ENCODE assay signal across 8 cellular contexts in the genomic region with DNA sequence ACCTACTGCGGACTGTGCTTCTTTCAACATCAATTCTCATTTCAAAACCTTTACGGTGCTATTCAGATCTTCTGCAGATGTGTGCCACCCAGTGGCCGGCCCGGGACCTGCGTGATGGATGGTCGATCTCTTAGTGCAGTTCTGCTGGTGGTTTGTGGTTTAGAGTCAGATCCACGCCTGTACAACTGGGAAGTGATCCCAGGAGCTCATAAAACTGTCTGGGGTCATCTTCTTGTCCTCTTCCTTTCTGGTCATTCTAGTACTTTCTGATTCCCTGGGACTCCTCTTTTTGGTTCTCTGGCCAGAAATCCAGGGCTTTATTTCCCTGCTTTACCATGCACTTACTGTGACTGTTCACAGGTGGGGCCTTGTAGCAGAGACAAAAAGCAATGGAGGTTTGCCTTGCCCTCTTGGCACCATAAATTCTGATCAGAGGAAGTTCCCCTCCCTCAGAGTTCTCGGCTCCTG. TPM values are rescaled to one million over a fixed set of nuclear protein-coding genes. Genes with fewer than 3 reads are reported as not detected.
A peak's percentile ranks its signal among the peaks of the same experiment; 100 is the strongest.
DNase-seq lines count a peak whose midpoint lies in the region; ATAC-seq, FAIRE-seq and TF ChIP-seq lines count a peak whose summit lies in the region.

No MANE protein-coding gene starts in this region.

- no peaks in the 10 kb centered on the region for H3K4me1 ChIP-seq in Caco-2
- peaks cover 0 to 2% of the 10 kb centered on the region in 2 experiments; a peak in 1 of 4 replicates for H3K4me1 ChIP-seq in SK-N-SH (ENCODE audit: control insufficient read depth in 1 of 2, insufficient read depth in 2 of 2, low read depth in 1 of 2, low read length in 1 of 2)
- no peaks in the 10 kb centered on the region for H3K4me1 ChIP-seq in trophoblast cell (ENCODE audit: control insufficient read depth in 1 of 2, insufficient read depth in 2 of 2, low read length in 2 of 2)

- no peaks in the 10 kb centered on the region for H4K20me1 ChIP-seq in SK-N-SH (ENCODE audit: insufficient read depth)

- H3K27me3 Mint-ChIP-seq in Caco-2 (ENCODE audit: insufficient read depth, unreplicated experiment) (no peaks in the 10 kb centered on the region), type B pancreatic cell (peaks cover 4% of the 10 kb centered on the region)

- H3K27me3 ChIP-seq in Caco-2 (replicated peaks; ENCODE audit: control insufficient read depth, insufficient read depth, low read length) (no peaks in the 10 kb centered on the region), SK-N-SH (ENCODE audit: insufficient read depth) (no peaks in the 10 kb centered on the region), trophoblast cell (ENCODE audit: insufficient read depth, low read length) (no peaks in the 10 kb centered on the region)

- no peak overlapping the region for H3K4me3 Mint-ChIP-seq in Caco-2 (ENCODE audit: unreplicated experiment)
- no peak overlapping the region for H3K4me3 Mint-ChIP-seq in type B pancreatic cell

- H2AFZ ChIP-seq in SK-N-SH (ENCODE audit: low read depth) (no peak overlapping the region; the same call in 1 of the 2 replicates), trophoblast cell (ENCODE audit: insufficient read depth, low read length, poor library complexity) (no peak overlapping the region)

- H3K4ac ChIP-seq in trophoblast cell (ENCODE audit: low read depth, low read length): no peak overlapping the region

- TF ChIP-seq EP300 in SK-N-SH (IDR thresholded peaks at IDR 0.05; ENCODE audit: borderline replicate concordance in 1 of 2, low read depth in 1 of 2, low read length in 1 of 2): no peak

- TF ChIP-seq CTCF in Caco-2 (IDR thresholded peaks at IDR 0.05; ENCODE audit: insufficient read depth in 1 of 2, low read depth in 1 of 2, low read length in 1 of 2, severe bottlenecking in 1 of 2, unreplicated experiment in 1 of 2) (peak; percentile 84 to 95), SK-N-SH (IDR thresholded peaks at IDR 0.05) (peak; percentile 98), type B pancreatic cell (conservative IDR thresholded peaks at IDR 0.05) (peak; percentile 93)

- H4K91ac ChIP-seq in trophoblast cell (ENCODE audit: low read depth, low read length): no peak overlapping the region

- H3K36me3 ChIP-seq in Caco-2 (ENCODE audit: control insufficient read depth, insufficient read depth, low read length) (no peaks in the 10 kb centered on the region), SK-N-SH (replicated peaks in 1 of 2; ENCODE audit: control insufficient read depth in 1 of 2, insufficient read depth in 2 of 2, low read length in 1 of 2) (no peaks in the 10 kb centered on the region), trophoblast cell (ENCODE audit: control insufficient read depth in 1 of 2, insufficient read depth in 2 of 2, low read length in 2 of 2) (no peaks in the 10 kb centered on the region)

- H3K4me2 ChIP-seq in SK-N-SH (no peak overlapping the region), trophoblast cell (ENCODE audit: low read length) (no peak overlapping the region)

- H3K79me1 ChIP-seq in trophoblast cell (ENCODE audit: low read length): no peaks in the 10 kb centered on the region

- no peak overlapping the region for H3K23ac ChIP-seq in trophoblast cell (ENCODE audit: low read length)

- no peak overlapping the region for H4K8ac ChIP-seq in trophoblast cell (ENCODE audit: low read depth, low read length)

- WGBS in SK-N-SH (ENCODE audit: low lambda C conversion rate): 17% methylated on average over 8 of the region's 8 CpGs
- no CpG with 5 or more reads among the region's 8 CpGs for WGBS in trophoblast cell (ENCODE audit: extremely low coverage, insufficient coverage, insufficient read length)

- peak; percentile 89 for TF ChIP-seq RAD21 in SK-N-SH (IDR thresholded peaks at IDR 0.05; ENCODE audit: low read length)

- no peak for FAIRE-seq in frontal cortex (lab: Jason Lieb, UNC)

- H3K27ac Mint-ChIP-seq in Caco-2 (ENCODE audit: unreplicated experiment): no peak overlapping the region
- H3K27ac Mint-ChIP-seq in type B pancreatic cell: no peak overlapping the region

- CTCF ChIA-PET in Caco-2 (lab: Charles Lee): interaction anchor here (0.9 to 1.4 kb wide), 3 partner anchors 11 to 95 kb away, joined by 3 to 6 read pairs (median 4); no protein-coding TSS in a partner anchor
- CTCF ChIA-PET in SK-N-SH (lab: Yijun Ruan, JAX): interaction anchor here (0.6 to 5.3 kb wide), 40 partner anchors 8 to 346 kb away, joined by 3 to 68 read pairs (median 4); a partner anchor contains a TSS

- H3K79me2 ChIP-seq in SK-N-SH (ENCODE audit: insufficient read depth) (no peaks in the 10 kb centered on the region), trophoblast cell (ENCODE audit: control insufficient read depth, insufficient read depth, low read length, poor library complexity) (no peaks in the 10 kb centered on the region)

- H3K18ac ChIP-seq in trophoblast cell (ENCODE audit: low read length): no peak overlapping the region

- peaks cover 6% of the 10 kb centered on the region for H3F3A ChIP-seq in SK-N-SH (replicated peaks; ENCODE audit: insufficient read depth)

- H3K9me3 Mint-ChIP-seq in Caco-2 (ENCODE audit: unreplicated experiment): no peaks in the 10 kb centered on the region
- H3K9me3 Mint-ChIP-seq in type B pancreatic cell: no peaks in the 10 kb centered on the region

- H2AK5ac ChIP-seq in trophoblast cell (ENCODE audit: low read length): no peak overlapping the region

- H2BK12ac ChIP-seq in trophoblast cell (ENCODE audit: low read length): no peak overlapping the region

- peak; percentile 76 for ATAC-seq in GM21737 (IDR thresholded peaks at IDR 0.05; ENCODE audit: unreplicated experiment)

- H3K27ac ChIP-seq in SK-N-SH (ENCODE audit: low read depth in 2 of 2, low read length in 1 of 2): no peak overlapping the region
- H3K27ac ChIP-seq in trophoblast cell (ENCODE audit: low read depth, low read length): no peak overlapping the region

- no peak overlapping the region for H4K12ac ChIP-seq in trophoblast cell (ENCODE audit: low read depth, low read length)

- H3K4me3 ChIP-seq in Caco-2 (ENCODE audit: low read depth, low read length) (no peak overlapping the region), SK-N-SH (ENCODE audit: low read depth in 2 of 2, low read length in 1 of 2) (peak overlapping the region in 1 of 2 experiments; percentile 16; a peak in 1 of 4 replicates), trophoblast cell (ENCODE audit: low read depth, low read length) (no peak overlapping the region)

- H3K36me3 Mint-ChIP-seq in Caco-2 (ENCODE audit: insufficient read depth, unreplicated experiment) (no peaks in the 10 kb centered on the region), type B pancreatic cell (no peaks in the 10 kb centered on the region)

- H3K9me3 ChIP-seq in Caco-2: no peaks in the 10 kb centered on the region
- H3K9me3 ChIP-seq in SK-N-SH: no peaks in the 10 kb centered on the region
- H3K9me3 ChIP-seq in trophoblast cell (ENCODE audit: insufficient read depth, low read depth, low read length): no peaks in the 10 kb centered on the region

- no peak overlapping the region for H3K14ac ChIP-seq in trophoblast cell (ENCODE audit: low read length)

- H3K9ac ChIP-seq in SK-N-SH (no peak overlapping the region), trophoblast cell (ENCODE audit: low read length) (no peak overlapping the region)

- no peak overlapping the region for H2BK120ac ChIP-seq in trophoblast cell (ENCODE audit: insufficient read depth, low read length, poor library complexity)

- POLR2A ChIA-PET in Caco-2 (lab: Charles Lee) (no interaction called here), SK-N-SH (lab: Yijun Ruan, JAX) (no interaction called here)

- H3K4me1 Mint-ChIP-seq in Caco-2 (ENCODE audit: low read depth, unreplicated experiment) (peaks cover 13% of the 10 kb centered on the region), type B pancreatic cell (ENCODE audit: unreplicated experiment) (peaks cover 5% of the 10 kb centered on the region)

- H2BK5ac ChIP-seq in trophoblast cell (ENCODE audit: low read depth, low read length, poor library complexity): no peak overlapping the region

- intact Hi-C loops in Caco-2 (cut with micrococcal nuclease; ENCODE audit: unreplicated experiment): loop anchor here (1.0 to 2.0 kb wide), 3 partner anchors 85 to 379 kb away; a partner anchor contains a TSS

- no peaks in the 10 kb centered on the region for H3K9me2 ChIP-seq in SK-N-SH

- no TSS peak for BruUV-seq in Caco-2 (replicated peaks; lab: Mats Ljungman, UMichigan)

- peak; percentile 85 to 91 for DNase-seq in Caco-2
- peak; percentile 71 for DNase-seq in NCI-H1105 treated with DMSO at 0.1 percent for 48 hours (lab: John Stamatoyannopoulos, UW)
- DNase-seq in SK-N-SH: peak; percentile 84
- DNase-seq in activated naive CD4-positive, alpha-beta T cell (lab: John Stamatoyannopoulos, UW): peak; percentile 30 to 79 (median 66)
- peak; percentile 34 to 71 for DNase-seq in frontal cortex (ENCODE audit: low spot score in 2 of 2)
- DNase-seq in trophoblast cell: peak; percentile 87 to 94
- no peak for DNase-seq in type B pancreatic cell (ENCODE audit: extremely low spot score, unreplicated experiment)

TF ChIP-seq in SK-N-SH, 30 proteins besides CTCF, POLR2A, EP300 and RAD21 (continues in another document):
- TF ChIP-seq RXRA (IDR thresholded peaks at IDR 0.05; ENCODE audit: borderline replicate concordance, low read depth) (no peak), NRF1 (IDR thresholded peaks at IDR 0.05; ENCODE audit: low read depth, low read length) (peak; percentile 12; the same call in 1 of the 2 replicates), SMC3 (IDR thresholded peaks at IDR 0.05; ENCODE audit: low read depth, low read length) (peak; percentile 90), TAF1 (IDR thresholded peaks at IDR 0.05; ENCODE audit: borderline replicate concordance, low read depth, low read length) (no peak), CHD2 (IDR thresholded peaks at IDR 0.05; ENCODE audit: low read length, partially characterized antibody) (peak; percentile 45), MXI1 (IDR thresholded peaks at IDR 0.05; ENCODE audit: low read depth, low read length) (0 out of 2 replicates have a peak, but pooled peaks have one; percentile 33)
- TF ChIP-seq, protein P1, sequence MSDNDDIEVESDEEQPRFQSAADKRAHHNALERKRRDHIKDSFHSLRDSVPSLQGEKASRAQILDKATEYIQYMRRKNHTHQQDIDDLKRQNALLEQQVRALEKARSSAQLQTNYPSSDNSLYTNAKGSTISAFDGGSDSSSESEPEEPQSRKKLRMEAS (IDR thresholded peaks at IDR 0.05; ENCODE audit: low read depth): no peak

RNA-seq across cellular contexts. Expression of a gene that starts 15.8 kb away (rescaled TPM):
- 61.3 and 68.9 TPM in 2 replicates for total RNA-seq in Caco-2 (2022)
- polyA plus RNA-seq in SK-N-SH (2012; rRNA removed): 4.4 and 6.2 TPM in 2 replicates
- 6.4 and 6.6 TPM in 2 replicates for polyA plus RNA-seq in SK-N-SH (2012; cell fraction: cytosol; rRNA removed)
- polyA plus RNA-seq in SK-N-SH (2012; cell fraction: nucleus; rRNA removed): 5.9 and 8.4 TPM in 2 replicates
- total RNA-seq in frontal cortex: 63.6 TPM
- polyA plus RNA-seq in trophoblast cell (2013): 13.7 and 14.1 TPM in 2 replicates
- 38.8 and 44.9 TPM in 2 replicates for total RNA-seq in type B pancreatic cell (ENCODE audit: low replicate concordance)

RNA-seq across cellular contexts. Expression of a gene that starts 16.4 kb away (rescaled TPM):
- total RNA-seq in Caco-2 (2022): 0.09 and 0.18 TPM in 2 replicates
- polyA plus RNA-seq in SK-N-SH (2012; rRNA removed): 0.10 and 0.31 TPM in 2 replicates
- 0.03 and 0.04 TPM in 2 replicates for polyA plus RNA-seq in SK-N-SH (2012; cell fraction: cytosol; rRNA removed)
- polyA plus RNA-seq in SK-N-SH (2012; cell fraction: nucleus; rRNA removed): 0.69 and 1.8 TPM in 2 replicates
- total RNA-seq in frontal cortex: under 0.01 TPM
- polyA plus RNA-seq in trophoblast cell (2013): 0.01 and 0.03 TPM in 2 replicates
- total RNA-seq in type B pancreatic cell (ENCODE audit: low replicate concordance): 1.2 and 1.4 TPM in 2 replicates
